19 cellular contexts compared by ENCODE assay signal in genomic region chr4:119656986-119657635, GRCh38. TPM values are rescaled to one million over a fixed set of nuclear protein-coding genes. Genes with fewer than 3 reads are reported as not detected.
DNase-seq lines count a peak whose midpoint lies in the region; ATAC-seq and TF ChIP-seq lines count a peak whose summit lies in the region.
"Had no signal": no experiment of that assay in that cellular context is flagged by ENCODE, and none has a peak within 500 bp of the region (broad histone marks: within the 10 kb centered on the region; RNA-seq: fewer than 3 reads in every experiment).

No MANE protein-coding gene starts in this region.

- H2BK20ac ChIP-seq in IMR-90 (ENCODE audit: low read depth, low read length): peak overlapping the region; percentile 99

- TF ChIP-seq CTCF in IMR-90 (conservative IDR thresholded peaks at IDR 0.05; ENCODE audit: low read depth, low read length) (no peak), cardiac fibroblast (IDR thresholded peaks at IDR 0.05; ENCODE audit: low read depth, low read length) (no peak), left lung (IDR thresholded peaks at IDR 0.05) (no peak)

- H2AK9ac ChIP-seq in IMR-90 (replicated peaks; ENCODE audit: low read depth, low read length, poor library complexity): no peak overlapping the region

- intact Hi-C loops in IMR-90 (cut with micrococcal nuclease) (no loop called here), left lung (cut with DNase I) (no loop called here)

- H3K4me3 ChIP-seq in IMR-90 (ENCODE audit: insufficient read depth, low read depth, low read length): no peak overlapping the region
- H3K4me3 ChIP-seq in cardiac fibroblast (replicated peaks in 1 of 2; ENCODE audit: low read depth in 2 of 2, low read length in 2 of 2): no peak overlapping the region
- H3K4me3 ChIP-seq in left lung: no peak overlapping the region
- H3K4me3 ChIP-seq: body of pancreas, HAP-1, K562 had no signal

- no peaks in the 10 kb centered on the region for H3K27me3 ChIP-seq in IMR-90 (ENCODE audit: control insufficient read depth, insufficient read depth, low read length)
- H3K27me3 ChIP-seq in left lung: no peaks in the 10 kb centered on the region
- H3K27me3 ChIP-seq: body of pancreas had no signal

- peaks cover 0 to 17% of the 10 kb centered on the region in 2 experiments; a peak in 2 of 4 replicates for H3K79me1 ChIP-seq in IMR-90 (ENCODE audit: low read depth in 1 of 2, low read length in 2 of 2)

- peak overlapping the region; percentile 96 for H3K23ac ChIP-seq in IMR-90 (ENCODE audit: low read depth, low read length)

- TF ChIP-seq POLR2A in IMR-90 (IDR thresholded peaks at IDR 0.05; ENCODE audit: low read depth, low read length): no peak

- ATAC-seq in IMR-90 (ENCODE audit: low read depth): no peak
- ATAC-seq in left lung: peak; percentile 33
- no peak for ATAC-seq in stimulated activated effector memory CD8-positive, alpha-beta T cell treated with anti-CD3 and anti-CD28 coated beads, Interleukin-12 subunit alpha, Interleukin-12 subunit beta, amount 100 ng/mL, for 72 hours
- ATAC-seq: body of pancreas, K562 had no signal

- H3K4me2 ChIP-seq in IMR-90 (ENCODE audit: low read depth, low read length): peak overlapping the region; percentile 65; the same call in 1 of the 2 replicates

- peak overlapping the region; percentile 100 for H4K5ac ChIP-seq in IMR-90 (ENCODE audit: low read depth, low read length)

- peak overlapping the region; percentile 99 for H2BK120ac ChIP-seq in IMR-90 (ENCODE audit: low read depth, low read length)

- TF ChIP-seq RAD21 in IMR-90 (IDR thresholded peaks at IDR 0.05; ENCODE audit: low read length): no peak

- no peak overlapping the region for H3K4me3 Mint-ChIP-seq in stimulated activated effector memory CD8-positive, alpha-beta T cell treated with anti-CD3 and anti-CD28 coated beads, Interleukin-12 subunit alpha, Interleukin-12 subunit beta, amount 100 ng/mL, for 72 hours
- H3K4me3 Mint-ChIP-seq: immature natural killer cell, type B pancreatic cell had no signal

- no peaks in the 10 kb centered on the region for H3K36me3 Mint-ChIP-seq in stimulated activated effector memory CD8-positive, alpha-beta T cell treated with anti-CD3 and anti-CD28 coated beads, Interleukin-12 subunit alpha, Interleukin-12 subunit beta, amount 100 ng/mL, for 72 hours
- H3K36me3 Mint-ChIP-seq: immature natural killer cell, type B pancreatic cell had no signal

- 0 out of 2 replicates have a peak overlapping the region, but pooled peaks have one; percentile 93 for H3K9ac ChIP-seq in IMR-90 (ENCODE audit: low read depth, low read length)

- H3K36me3 ChIP-seq in IMR-90 (ENCODE audit: control insufficient read depth, insufficient read depth, low read length) (no peaks in the 10 kb centered on the region), left lung (no peaks in the 10 kb centered on the region)
- H3K36me3 ChIP-seq: HAP-1 had no signal

- DNase-seq in COLO829 (ENCODE audit: low spot score) (peak; percentile 45), IMR-90 (peak; percentile 69), cardiac fibroblast (ENCODE audit: low read depth in 2 of 2) (peak; percentile 53 to 69), left lung (no peak), cortex of kidney (lab: John Stamatoyannopoulos, UW) (no peak), NCI-H2107 (lab: John Stamatoyannopoulos, UW) (no peak)
- no peak for DNase-seq in activated naive CD4-positive, alpha-beta T cell treated with anti-CD3 and anti-CD28 coated beads, Interleukin-2, amount 50 U/mL, for 16 hours
- DNase-seq in stimulated activated effector memory CD8-positive, alpha-beta T cell treated with anti-CD3 and anti-CD28 coated beads, Interleukin-12 subunit alpha, Interleukin-12 subunit beta, amount 100 ng/mL, for 72 hours (ENCODE audit: low spot score in 2 of 2): no peak
- DNase-seq: activated effector memory CD4-positive, alpha-beta T cell treated with anti-CD3 and anti-CD28 coated beads, Interleukin-2, amount 50 U/mL, for 16 hours; body of pancreas; effector CD4-positive, alpha-beta T cell; immature natural killer cell; NCI-H1105; nucleus accumbens; stimulated activated CD4-positive, alpha-beta T cell treated with anti-CD3 and anti-CD28 coated beads, Interleukin-4, amount 100 ng/mL, for 4 hours had no signal

- H4K20me1 ChIP-seq in IMR-90 (ENCODE audit: insufficient read depth, low read length): no peaks in the 10 kb centered on the region

- H3K4me1 Mint-ChIP-seq in stimulated activated effector memory CD8-positive, alpha-beta T cell treated with anti-CD3 and anti-CD28 coated beads, Interleukin-12 subunit alpha, Interleukin-12 subunit beta, amount 100 ng/mL, for 72 hours: no peaks in the 10 kb centered on the region
- H3K4me1 Mint-ChIP-seq: immature natural killer cell had no signal

- H3K9me3 ChIP-seq in IMR-90 (ENCODE audit: control insufficient read depth, insufficient read depth, low read length) (no peaks in the 10 kb centered on the region), left lung (no peaks in the 10 kb centered on the region)
- H3K9me3 ChIP-seq: body of pancreas, HAP-1 had no signal

- peak overlapping the region; percentile 99 for H3K18ac ChIP-seq in IMR-90 (ENCODE audit: low read depth, low read length)

- H3K9me1 ChIP-seq in IMR-90 (ENCODE audit: insufficient read depth, low read length): peaks cover 5% of the 10 kb centered on the region; the same call in 1 of the 2 replicates

- POLR2A ChIA-PET in IMR-90 (lab: Charles Lee; ENCODE audit: unreplicated experiment): interaction anchor here (0.6 to 4.0 kb wide), 8 partner anchors 28 to 245 kb away, joined by 3 to 20 read pairs (median 3); partner anchors contain the start of gene PDE5A

- in situ Hi-C loops in IMR-90 (cut with MboI; ENCODE audit: low sequenced_read_pairs): no loop called here

- peak overlapping the region; percentile 100 for H2BK5ac ChIP-seq in IMR-90 (ENCODE audit: low read depth, low read length, poor library complexity, severe bottlenecking)

- H3K56ac ChIP-seq in IMR-90 (ENCODE audit: extremely low read depth, insufficient read depth, low read length): peak overlapping the region; percentile 99

- peaks cover 18% of the 10 kb centered on the region for H3K4me1 ChIP-seq in IMR-90 (ENCODE audit: control insufficient read depth, insufficient read depth, low read length)
- no peaks in the 10 kb centered on the region for H3K4me1 ChIP-seq in left lung
- H3K4me1 ChIP-seq: body of pancreas had no signal

- H3K4ac ChIP-seq in IMR-90 (ENCODE audit: low read depth, low read length): peak overlapping the region; percentile 98

- no TSS peak for BruUV-seq in IMR-90 (replicated peaks; lab: Mats Ljungman, UMichigan)

- CTCF ChIA-PET in IMR-90 (lab: Yijun Ruan, JAX): interaction anchor here (0.5 to 1.6 kb wide), 3 partner anchors 28 to 663 kb away, joined by 3 to 5 read pairs (median 4); partner anchors contain the start of gene PDE5A

- H3K27ac ChIP-seq in IMR-90 (ENCODE audit: insufficient read depth, low read length) (peak overlapping the region; percentile 96; the same call in 1 of the 2 replicates), left lung (no peak overlapping the region)
- H3K27ac ChIP-seq: body of pancreas, VCaP had no signal

- H4K8ac ChIP-seq in IMR-90 (ENCODE audit: low read depth in 2 of 2, low read length in 2 of 2): peak overlapping the region; percentile 94 to 99; a peak in 3 of 4 replicates

- H3K9me3 Mint-ChIP-seq in stimulated activated effector memory CD8-positive, alpha-beta T cell treated with anti-CD3 and anti-CD28 coated beads, Interleukin-12 subunit alpha, Interleukin-12 subunit beta, amount 100 ng/mL, for 72 hours: no peaks in the 10 kb centered on the region
- H3K9me3 Mint-ChIP-seq: immature natural killer cell, type B pancreatic cell had no signal

- H2BK15ac ChIP-seq in IMR-90 (ENCODE audit: low read depth, low read length): peak overlapping the region; percentile 35; the same call in 2 of the 3 replicates

- H3K27ac Mint-ChIP-seq in stimulated activated effector memory CD8-positive, alpha-beta T cell treated with anti-CD3 and anti-CD28 coated beads, Interleukin-12 subunit alpha, Interleukin-12 subunit beta, amount 100 ng/mL, for 72 hours: no peak overlapping the region
- H3K27ac Mint-ChIP-seq: immature natural killer cell, type B pancreatic cell had no signal

- H2AK5ac ChIP-seq in IMR-90 (ENCODE audit: low read depth, low read length): peak overlapping the region; percentile 60

- H4K91ac ChIP-seq in IMR-90 (ENCODE audit: insufficient read depth, low read depth, low read length): peak overlapping the region; percentile 94

- H2AFZ ChIP-seq in IMR-90 (replicated peaks; ENCODE audit: low read length, poor library complexity): no peak overlapping the region

- H3K14ac ChIP-seq in IMR-90 (replicated peaks; ENCODE audit: low read depth, low read length): peak overlapping the region; percentile 88

- dilution Hi-C loops in IMR-90 (cut with HindIII; ENCODE audit: low sequenced_read_pairs, unreplicated experiment): no loop called here

TF ChIP-seq in IMR-90, 13 proteins besides CTCF, POLR2A, EP300 and RAD21:
- TF ChIP-seq MAFK (IDR thresholded peaks at IDR 0.05; ENCODE audit: low read depth, low read length) (no peak), FOS (IDR thresholded peaks at IDR 0.05; ENCODE audit: low read depth, low read length) (0 out of 2 replicates have a peak, but pooled peaks have one; percentile 9), MXI1 (IDR thresholded peaks at IDR 0.05; ENCODE audit: borderline replicate concordance, low read depth, low read length) (no peak), RFX5 (IDR thresholded peaks at IDR 0.05; ENCODE audit: low read depth, low read length) (no peak), NFE2L2 (IDR thresholded peaks at IDR 0.05; ENCODE audit: low read depth, low read length) (no peak), CEBPB (IDR thresholded peaks at IDR 0.05; ENCODE audit: low read depth, low read length) (no peak)
TF ChIP-seq in IMR-90: peak in this region for 1.

RNA-seq across cellular contexts. Expression of gene PDE5A, which starts 28.5 kb away (rescaled TPM):
- 567 and 770 TPM in 2 replicates for total RNA-seq in IMR-90 (2012; rRNA removed)
- polyA plus RNA-seq in IMR-90 (2012; rRNA removed): 71.5 and 101 TPM in 2 replicates
- polyA plus RNA-seq in IMR-90 (2012; cell fraction: cytosol; rRNA removed): 25.9 and 36.3 TPM in 2 replicates
- 34.7 and 324 TPM in 2 replicates for polyA plus RNA-seq in IMR-90 (2012; cell fraction: nucleus; rRNA removed; ENCODE audit: low replicate concordance)
- total RNA-seq in left lung: 10 to 100 TPM; 26.7 to 46.6 TPM

Comparison
In these comparisons a context has a peak if more than half of its experiments do, and no peak if none do; other contexts are left out.
1. DNase-seq: peak in COLO829 (single experiment), IMR-90 (single experiment) and cardiac fibroblast (2 of 2); none in left lung (0 of 2), cortex of kidney (single experiment), activated naive CD4-positive, alpha-beta T cell treated with anti-CD3 and anti-CD28 coated beads, Interleukin-2, amount 50 U/mL, for 16 hours (single experiment), NCI-H2107 (single experiment) and stimulated activated effector memory CD8-positive, alpha-beta T cell treated with anti-CD3 and anti-CD28 coated beads, Interleukin-12 subunit alpha, Interleukin-12 subunit beta, amount 100 ng/mL, for 72 hours (0 of 2).
2. RNA of gene PDE5A, which starts 28.5 kb away (total RNA-seq): 567 to 770 TPM in IMR-90; 26.7 to 46.6 TPM in left lung; every median in the first group is over 10 times any median in the second.